Comparison of ENCODE assay signal across 15 cellular contexts in the genomic region with DNA sequence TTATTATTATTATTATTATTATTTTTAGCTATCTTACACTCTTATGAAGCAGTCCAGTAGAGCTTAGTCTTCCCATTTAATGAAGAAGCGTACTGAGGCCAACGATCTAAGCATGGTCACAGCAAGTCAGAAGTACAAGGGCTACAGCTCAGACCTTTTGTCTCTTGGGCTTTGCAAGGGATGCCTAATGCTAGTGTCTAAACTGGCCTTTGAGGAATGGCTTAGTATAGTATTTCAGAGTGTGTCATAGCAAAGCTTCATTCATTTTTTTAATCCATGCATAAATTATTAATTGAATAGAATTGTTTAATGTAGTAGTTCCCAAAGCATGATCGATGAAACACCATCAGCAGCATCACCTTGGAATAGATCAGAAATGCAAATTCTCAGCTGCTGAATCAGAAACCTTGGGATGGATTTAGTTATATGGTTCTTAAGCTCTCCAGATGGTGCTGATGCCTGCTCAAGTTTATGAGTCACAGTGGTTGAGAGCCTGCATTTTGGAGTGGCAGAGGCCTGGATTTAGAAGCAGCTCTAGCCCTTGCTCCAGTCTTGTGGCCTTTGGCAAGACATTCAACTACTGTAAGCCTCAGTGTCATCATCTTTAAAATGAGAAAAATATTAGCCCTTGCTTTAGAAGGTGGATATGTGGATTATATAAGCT.
DNase-seq lines count a peak whose midpoint lies in the region; ATAC-seq and TF ChIP-seq lines count a peak whose summit lies in the region.
"Had no signal": no experiment of that assay in that cellular context is flagged by ENCODE, and none has a peak within 500 bp of the region (broad histone marks: within the 10 kb centered on the region; RNA-seq: fewer than 3 reads in every experiment).

No MANE protein-coding gene starts in this region.

- DNase-seq in EL (peak; percentile 88), NCI-H446 treated with DMSO at 0.1 percent for 48 hours (lab: John Stamatoyannopoulos, UW) (peak; percentile 24), cardiac fibroblast (ENCODE audit: low read depth in 2 of 2) (peak; percentile 24 to 67), non-pigmented ciliary epithelial cell (ENCODE audit: low read depth) (peak; percentile 59), NCI-H2029 (lab: John Stamatoyannopoulos, UW) (no peak), UCSD-AML1 (lab: John Stamatoyannopoulos, UW; ENCODE audit: unreplicated experiment) (no peak)
- no peak for DNase-seq in activated effector memory CD4-positive, alpha-beta T cell treated with Interleukin-2 at 50 U/mL for 16 hours
- DNase-seq: activated CD8-positive, alpha-beta memory T cell treated with anti-CD3 and anti-CD28 coated beads, Interleukin-2, amount 50 U/mL, for 48 hours; activated naive CD8-positive, alpha-beta T cell treated with anti-CD3 and anti-CD28 coated beads, Interleukin-2, amount 10 ng/mL, durations not matched to agents 7 days and 5 days; NCI-H146; NCI-H774; nephron progenitor cell had no signal

- no peak for ATAC-seq in HG03457 (IDR thresholded peaks at IDR 0.05; ENCODE audit: unreplicated experiment)
- ATAC-seq: GM12878 had no signal

- no peak overlapping the region for H3K4me3 ChIP-seq in cardiac fibroblast (replicated peaks in 1 of 2; ENCODE audit: low read depth in 2 of 2, low read length in 2 of 2)
- H3K4me3 ChIP-seq: GM12878, SJSA1 had no signal

- no peak for TF ChIP-seq CTCF in cardiac fibroblast (IDR thresholded peaks at IDR 0.05; ENCODE audit: low read depth, low read length)

Comparison
In these comparisons a context has a peak if more than half of its experiments do, and no peak if none do; other contexts are left out.
1. DNase-seq: peak in EL (single experiment), NCI-H446 treated with DMSO at 0.1 percent for 48 hours (single experiment), cardiac fibroblast (2 of 2) and non-pigmented ciliary epithelial cell (single experiment); none in activated effector memory CD4-positive, alpha-beta T cell treated with Interleukin-2 at 50 U/mL for 16 hours (single experiment), NCI-H2029 (single experiment) and UCSD-AML1 (single experiment).